ENCODE assay signal across 28 cellular contexts in the genomic region with DNA sequence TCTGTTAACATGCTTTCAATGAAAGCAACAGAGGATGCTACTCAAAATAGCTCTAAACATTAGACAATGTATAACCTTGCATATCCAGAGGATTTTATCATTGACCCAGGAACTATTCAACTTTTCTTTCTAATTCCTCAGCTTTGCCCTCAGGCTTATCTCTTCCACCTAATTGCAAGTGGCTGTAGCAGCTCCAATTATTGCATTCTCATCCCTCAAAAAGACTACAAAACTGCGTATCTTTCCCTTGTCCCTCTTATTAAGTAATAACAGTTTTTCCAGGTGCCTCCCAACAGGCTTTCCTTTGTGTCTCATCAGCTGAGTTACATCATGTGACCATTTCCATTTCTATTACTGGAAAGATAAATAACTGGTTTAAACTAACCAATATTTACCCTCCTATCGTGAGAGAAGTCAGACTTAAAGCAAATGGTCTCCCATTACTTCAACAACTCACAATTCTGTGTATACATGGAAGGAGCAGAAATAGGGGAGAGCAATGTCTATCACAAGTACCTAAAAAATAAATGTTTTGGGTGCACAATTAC.
DNase-seq lines count a peak whose midpoint lies in the region; ATAC-seq, FAIRE-seq and TF ChIP-seq lines count a peak whose summit lies in the region.
"Had no signal": no experiment of that assay in that cellular context is flagged by ENCODE, and none has a peak within 500 bp of the region (broad histone marks: within the 10 kb centered on the region; RNA-seq: fewer than 3 reads in every experiment).

No MANE protein-coding gene starts in this region.

- no peak overlapping the region for H3K27ac Mint-ChIP-seq in activated naive CD8-positive, alpha-beta T cell treated with anti-CD3 and anti-CD28 coated beads for 36 hours
- H3K27ac Mint-ChIP-seq: memory B cell had no signal

- TF ChIP-seq EP300 in A549 (IDR thresholded peaks at IDR 0.05): no peak

- H3K4me2 ChIP-seq in A549: no peak overlapping the region

- no peaks in the 10 kb centered on the region for H3K9me3 ChIP-seq in A549
- H3K9me3 ChIP-seq: spleen, thoracic aorta had no signal

- peak overlapping the region; percentile 18 for H3K4me3 Mint-ChIP-seq in activated naive CD8-positive, alpha-beta T cell treated with anti-CD3 and anti-CD28 coated beads for 36 hours
- H3K4me3 Mint-ChIP-seq: memory B cell had no signal

- H3K27me3 Mint-ChIP-seq in activated naive CD8-positive, alpha-beta T cell treated with anti-CD3 and anti-CD28 coated beads for 36 hours: no peaks in the 10 kb centered on the region
- H3K27me3 Mint-ChIP-seq: memory B cell had no signal

- H3K36me3 Mint-ChIP-seq in activated naive CD8-positive, alpha-beta T cell treated with anti-CD3 and anti-CD28 coated beads for 36 hours: peaks cover 3% of the 10 kb centered on the region
- H3K36me3 Mint-ChIP-seq: memory B cell had no signal

- no peak for TF ChIP-seq CTCF in A549 (IDR thresholded peaks at IDR 0.05)

- TF ChIP-seq RAD21 in A549 (conservative IDR thresholded peaks at IDR 0.05 in 1 of 2, IDR thresholded peaks at IDR 0.05 in 1 of 2): no peak

- H3K27ac ChIP-seq in A549: no peak overlapping the region
- H3K27ac ChIP-seq: 22Rv1, HL-60, spleen, thoracic aorta had no signal

- peaks cover 5% of the 10 kb centered on the region for H3K9me3 Mint-ChIP-seq in activated naive CD8-positive, alpha-beta T cell treated with anti-CD3 and anti-CD28 coated beads for 36 hours
- H3K9me3 Mint-ChIP-seq: memory B cell had no signal

- WGBS in A549 (ENCODE audit: missing lambda C conversion rate): 52% methylated on average over 2 of the region's 2 CpGs

- no peak for ATAC-seq in A549
- ATAC-seq in HG02973 (IDR thresholded peaks at IDR 0.05; ENCODE audit: unreplicated experiment): no peak
- ATAC-seq: Right ventricle myocardium inferior had no signal

- peaks cover 65% of the 10 kb centered on the region for H3K4me1 Mint-ChIP-seq in activated naive CD8-positive, alpha-beta T cell treated with anti-CD3 and anti-CD28 coated beads for 36 hours

- CTCF ChIA-PET in A549 (lab: Yijun Ruan, JAX): no interaction called here

- TF ChIP-seq POLR2A in A549 (IDR thresholded peaks at IDR 0.05; ENCODE audit: low read length): no peak

- FAIRE-seq in A549 (lab: Jason Lieb, UNC): no peak
- FAIRE-seq: H1, TTC549 had no signal

- peaks cover 16% of the 10 kb centered on the region; the same call in 2 of the 3 replicates for H3K4me1 ChIP-seq in A549

- POLR2A ChIA-PET in A549 (lab: Yijun Ruan, JAX): interaction anchor here (0.8 to 1.4 kb wide), 2 partner anchors 14 to 78 kb away, joined by 3 to 4 read pairs; a partner anchor contains a TSS

- no peak overlapping the region for H3K4me3 ChIP-seq in A549
- H3K4me3 ChIP-seq: spleen, thoracic aorta had no signal

- DNase-seq in DMS153 (lab: John Stamatoyannopoulos, UW): peak; percentile 34
- no peak for DNase-seq in DMS153 treated with DMSO at 0.1 percent for 48 hours (lab: John Stamatoyannopoulos, UW; ENCODE audit: unreplicated experiment)
- no peak for DNase-seq in A549 (ENCODE audit: low read depth in 1 of 2, low spot score in 1 of 2)
- DNase-seq in NCI-H146 (lab: John Stamatoyannopoulos, UW): peak; percentile 92
- DNase-seq in activated naive CD8-positive, alpha-beta T cell treated with anti-CD3 and anti-CD28 coated beads for 36 hours: no peak
- DNase-seq in stimulated activated CD4-positive, alpha-beta T cell treated with anti-CD3 and anti-CD28 coated beads, Interleukin-4, amount 100 ng/mL, for 4 hours: no peak
- no peak for DNase-seq in activated CD8-positive, alpha-beta memory T cell treated with anti-CD3 and anti-CD28 coated beads for 24 hours
- DNase-seq: activated CD4-positive, alpha-beta T cell treated with anti-CD3 and anti-CD28 coated beads for 1 hour; activated effector memory CD4-positive, alpha-beta T cell treated with anti-CD3 and anti-CD28 coated beads, Interleukin-2, amount 50 U/mL, for 16 hours; anterior cingulate cortex; caudate nucleus; dermis blood vessel endothelial cell; IMR-90; NCI-H2171; NCI-H82; retina; spleen; stimulated activated CD4-positive, alpha-beta T cell treated with anti-CD3 and anti-CD28 coated beads, Interleukin-4, amount 100 ng/mL, for 1 hour; stimulated activated naive CD4-positive, alpha-beta T cell treated with Interleukin-2 at 50 U/mL for 16 hours; SW 1271 had no signal

TF ChIP-seq in A549, 52 proteins besides CTCF, POLR2A, EP300 and RAD21:
- TF ChIP-seq, protein P1, sequence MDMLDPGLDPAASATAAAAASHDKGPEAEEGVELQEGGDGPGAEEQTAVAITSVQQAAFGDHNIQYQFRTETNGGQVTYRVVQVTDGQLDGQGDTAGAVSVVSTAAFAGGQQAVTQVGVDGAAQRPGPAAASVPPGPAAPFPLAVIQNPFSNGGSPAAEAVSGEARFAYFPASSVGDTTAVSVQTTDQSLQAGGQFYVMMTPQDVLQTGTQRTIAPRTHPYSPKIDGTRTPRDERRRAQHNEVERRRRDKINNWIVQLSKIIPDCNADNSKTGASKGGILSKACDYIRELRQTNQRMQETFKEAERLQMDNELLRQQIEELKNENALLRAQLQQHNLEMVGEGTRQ (IDR thresholded peaks at IDR 0.05): peak; percentile 27; the same call in 1 of the 2 replicates
- TF ChIP-seq SMC3 (IDR thresholded peaks at IDR 0.05): no peak
TF ChIP-seq in A549: peak in this region for 1.

Comparison
In these comparisons a context has a peak if more than half of its experiments do, and no peak if none do; other contexts are left out.
1. DNase-seq: peak in DMS153 (single experiment) and NCI-H146 (single experiment); none in DMS153 treated with DMSO at 0.1 percent for 48 hours (single experiment), A549 (0 of 2), activated naive CD8-positive, alpha-beta T cell treated with anti-CD3 and anti-CD28 coated beads for 36 hours (single experiment), stimulated activated CD4-positive, alpha-beta T cell treated with anti-CD3 and anti-CD28 coated beads, Interleukin-4, amount 100 ng/mL, for 4 hours (0 of 2) and activated CD8-positive, alpha-beta memory T cell treated with anti-CD3 and anti-CD28 coated beads for 24 hours (single experiment).